Comparison of ENCODE assay signal across 14 cellular contexts in genomic region chr3:42545284-42545900, GRCh38. TPM values are rescaled to one million over a fixed set of nuclear protein-coding genes. Genes with fewer than 3 reads are reported as not detected.
A peak's percentile ranks its signal among the peaks of the same experiment; 100 is the strongest.
DNase-seq lines count a peak whose midpoint lies in the region; ATAC-seq, FAIRE-seq and TF ChIP-seq lines count a peak whose summit lies in the region.
"Had no signal": no experiment of that assay in that cellular context is flagged by ENCODE, and none has a peak within 500 bp of the region (broad histone marks: within the 10 kb centered on the region; RNA-seq: fewer than 3 reads in every experiment).

No MANE protein-coding gene starts in this region.

- TF ChIP-seq POLR2A in endothelial cell of umbilical vein (IDR thresholded peaks at IDR 0.05; ENCODE audit: low read depth, low read length) = no peak
- TF ChIP-seq POLR2A in HepG2 (IDR thresholded peaks at IDR 0.05; ENCODE audit: insufficient read depth in 1 of 2, low read depth in 2 of 2, low read length in 2 of 2) = no peak

- POLR2A ChIA-PET in PC-3 (lab: Charles Lee; ENCODE audit: unreplicated experiment) = no interaction called here
- POLR2A ChIA-PET in endothelial cell of umbilical vein (lab: Charles Lee) = no interaction called here
- POLR2A ChIA-PET in HepG2 (lab: Yijun Ruan, JAX) = interaction anchor here (2.1 kb wide), 1 partner anchor 45 kb away, joined by 6 read pairs; the partner anchor contains the start of gene SS18L2

- H3K27me3 ChIP-seq in PC-3 (ENCODE audit: low read length) (no peaks in the 10 kb centered on the region), endothelial cell of umbilical vein (ENCODE audit: control insufficient read depth in 2 of 2, insufficient read depth in 2 of 2, low read length in 2 of 2) (no peaks in the 10 kb centered on the region), HepG2 (ENCODE audit: control insufficient read depth in 1 of 2, insufficient read depth in 2 of 2, low read length in 2 of 2) (no peaks in the 10 kb centered on the region), tibial artery (no peaks in the 10 kb centered on the region)
- H3K27me3 ChIP-seq: BLaER1 had no signal

- in situ Hi-C loops in HepG2 (cut with HindIII; ENCODE audit: extremely low pct_ligation_motif_present, low pct_unique_long_range_greater_than_20kb) = loop anchor here (10.0 kb wide), 1 partner anchor 101 kb away; no protein-coding TSS in a partner anchor

- no peak for TF ChIP-seq RAD21 in HepG2 (CRISPR knock-in tag; IDR thresholded peaks at IDR 0.05)

- TF ChIP-seq CTCF in PC-3 (conservative IDR thresholded peaks at IDR 0.05; ENCODE audit: low read depth, low read length) (no peak), endothelial cell of umbilical vein (IDR thresholded peaks at IDR 0.05; ENCODE audit: extremely low read depth in 1 of 2, insufficient read depth in 1 of 2, low read depth in 1 of 2, low read length in 2 of 2) (no peak), HepG2 (CRISPR knock-in tag; IDR thresholded peaks at IDR 0.05) (no peak), tibial artery (IDR thresholded peaks at IDR 0.05) (no peak)

- DNase-seq in PC-3 (no peak), endothelial cell of umbilical vein (ENCODE audit: low read depth, low spot score) (no peak), HepG2 (ENCODE audit: low spot score) (no peak), tibial artery (no peak), mucosa of gallbladder (ENCODE audit: low spot score) (no peak), AG08396 (ENCODE audit: low spot score) (no peak)
- DNase-seq in activated CD4-positive, alpha-beta T cell treated with anti-CD3 and anti-CD28 coated beads, Interleukin-2, amount 50 U/mL, for 48 hours = no peak
- DNase-seq: activated CD4-positive, alpha-beta memory T cell treated with anti-CD3 and anti-CD28 coated beads, Interleukin-2, amount 10 ng/mL, durations not matched to agents 7 days and 5 days; DND-41; erythroblast; naive B cell had no signal

- H3K79me2 ChIP-seq in PC-3 (ENCODE audit: low read length) (no peaks in the 10 kb centered on the region), endothelial cell of umbilical vein (ENCODE audit: control insufficient read depth, insufficient read depth, low read length) (no peaks in the 10 kb centered on the region), HepG2 (ENCODE audit: insufficient read depth, low read length) (no peaks in the 10 kb centered on the region)

- peak; percentile 42 for FAIRE-seq in endothelial cell of umbilical vein (lab: Jason Lieb, UNC)
- no peak for FAIRE-seq in HepG2 (lab: Jason Lieb, UNC)
- FAIRE-seq: TTC549 had no signal

- no peak overlapping the region for H3K9ac ChIP-seq in PC-3 (ENCODE audit: low read length)
- no peak overlapping the region for H3K9ac ChIP-seq in endothelial cell of umbilical vein (replicated peaks; ENCODE audit: extremely low read depth, insufficient read depth, low read length)
- no peak overlapping the region for H3K9ac ChIP-seq in HepG2 (ENCODE audit: insufficient read depth, low read depth, low read length)
- H3K9ac ChIP-seq: BLaER1 had no signal

- H3K9me1 ChIP-seq in endothelial cell of umbilical vein (replicated peaks; ENCODE audit: control insufficient read depth, extremely low read depth, insufficient read depth, low read length) = no peaks in the 10 kb centered on the region

- ATAC-seq in PC-3 (no peak; the same call in 1 of the 2 replicates), HepG2 (0 out of 3 replicates have a peak, but pooled peaks have one; percentile 5)

- H3K4me2 ChIP-seq in PC-3 (ENCODE audit: low read length) = peak overlapping the region; percentile 70
- H3K4me2 ChIP-seq in endothelial cell of umbilical vein (ENCODE audit: insufficient read depth, low read length) = no peak overlapping the region
- peak overlapping the region; percentile 91 for H3K4me2 ChIP-seq in HepG2 (ENCODE audit: low read depth, low read length)
- H3K4me2 ChIP-seq: BLaER1 had no signal

- H4K20me1 ChIP-seq in PC-3 (ENCODE audit: low read length) (no peaks in the 10 kb centered on the region), endothelial cell of umbilical vein (replicated peaks; ENCODE audit: control insufficient read depth, extremely low read depth, insufficient read depth, low read length) (no peaks in the 10 kb centered on the region), HepG2 (ENCODE audit: insufficient read depth, low read length) (no peaks in the 10 kb centered on the region)
- H4K20me1 ChIP-seq: BLaER1 had no signal

- H3K36me3 ChIP-seq in PC-3 (ENCODE audit: low read depth, low read length) (no peaks in the 10 kb centered on the region), endothelial cell of umbilical vein (ENCODE audit: control insufficient read depth in 2 of 2, extremely low read depth in 1 of 2, insufficient read depth in 2 of 2, low read length in 2 of 2) (peaks cover 0 to 4% of the 10 kb centered on the region in 2 experiments), HepG2 (replicated peaks in 1 of 2; ENCODE audit: control insufficient read depth in 1 of 2, insufficient read depth in 2 of 2, low read length in 2 of 2) (no peaks in the 10 kb centered on the region; a peak in 1 of 5 replicates), tibial artery (peaks cover 0 to 20% (median 19%) of the 10 kb centered on the region in 3 donors)

- H3K9me3 ChIP-seq in PC-3 (ENCODE audit: low read length) (no peaks in the 10 kb centered on the region), endothelial cell of umbilical vein (replicated peaks; ENCODE audit: control insufficient read depth, insufficient read depth, low read length) (no peaks in the 10 kb centered on the region), HepG2 (ENCODE audit: low read length) (no peaks in the 10 kb centered on the region), tibial artery (no peaks in the 10 kb centered on the region)
- H3K9me3 ChIP-seq: BLaER1 had no signal

- H3K27ac ChIP-seq in PC-3 (ENCODE audit: low read length) = no peak overlapping the region
- no peak overlapping the region for H3K27ac ChIP-seq in endothelial cell of umbilical vein (ENCODE audit: insufficient read depth, low read depth, low read length)
- H3K27ac ChIP-seq in HepG2 (ENCODE audit: extremely low read length, insufficient read depth, low read length) = peak overlapping the region; percentile 35
- H3K27ac ChIP-seq in tibial artery = peak overlapping the region; percentile 83 to 84
- H3K27ac ChIP-seq: BLaER1 had no signal

- dilution Hi-C loops in endothelial cell of umbilical vein (cut with MboI; ENCODE audit: extremely low pct_ligation_motif_present, low sequenced_read_pairs) = no loop called here

- H3K4me1 ChIP-seq in PC-3 (ENCODE audit: insufficient read depth, low read length) (peaks cover 20% of the 10 kb centered on the region), endothelial cell of umbilical vein (ENCODE audit: control insufficient read depth, extremely low read depth, insufficient read depth, low read length) (no peaks in the 10 kb centered on the region), HepG2 (ENCODE audit: insufficient read depth, low read length) (peaks cover 22% of the 10 kb centered on the region), tibial artery (peaks cover 0 to 59% (median 50%) of the 10 kb centered on the region in 4 donors)

- H3K4me3 ChIP-seq in PC-3 (ENCODE audit: low read length) (no peak overlapping the region), endothelial cell of umbilical vein (replicated peaks in 1 of 3; ENCODE audit: insufficient read depth in 1 of 3, low read depth in 1 of 3, low read length in 3 of 3) (no peak overlapping the region), HepG2 (replicated peaks in 1 of 3; ENCODE audit: insufficient read depth in 1 of 3, low read depth in 2 of 3, low read length in 3 of 3) (peak overlapping the region in 1 of 3 experiments; percentile 60; a peak in 2 of 6 replicates), tibial artery (no peak overlapping the region)
- H3K4me3 ChIP-seq: BLaER1 had no signal

- CTCF ChIA-PET in PC-3 (lab: Charles Lee) (interaction anchor here (0.5 to 1.5 kb wide), 3 partner anchors 43 to 286 kb away, joined by 3 to 12 read pairs (median 4); partner anchors contain the start of gene VIPR1), endothelial cell of umbilical vein (lab: Charles Lee) (interaction anchor here (1.0 to 9.7 kb wide), 12 partner anchors 9 to 316 kb away, joined by 3 to 80 read pairs (median 5); partner anchors contain the start of gene VIPR1), HepG2 (lab: Yijun Ruan, JAX; ENCODE audit: low intra/inter-chr PET ratio, low total read pairs) (interaction anchor here (1.5 kb wide), 1 partner anchor 316 kb away, joined by 4 read pairs; no protein-coding TSS in a partner anchor)

- H3F3A ChIP-seq in PC-3 (ENCODE audit: low read length, unreplicated experiment) = no peaks in the 10 kb centered on the region

- no peak for TF ChIP-seq EP300 in HepG2 (IDR thresholded peaks at IDR 0.05; ENCODE audit: low read depth in 2 of 2, low read length in 2 of 2)
- no peak for TF ChIP-seq EP300 in HepG2 (CRISPR knock-in tag; IDR thresholded peaks at IDR 0.05; ENCODE audit: borderline replicate concordance)

- BruUV-seq in PC-3 (replicated peaks; lab: Mats Ljungman, UMichigan) (no TSS peak), endothelial cell of umbilical vein (replicated peaks; lab: Mats Ljungman, UMichigan) (no TSS peak), HepG2 (replicated peaks; lab: Mats Ljungman, UMichigan) (no TSS peak)

- WGBS in HepG2 (ENCODE audit: low lambda C conversion rate) = 34% methylated on average over 5 of the region's 5 CpGs

- intact Hi-C loops in PC-3 (cut with micrococcal nuclease) (loop anchor here (5.0 kb wide), 1 partner anchor 428 kb away; no protein-coding TSS in a partner anchor), endothelial cell of umbilical vein (cut with micrococcal nuclease) (no loop called here), HepG2 (cut with micrococcal nuclease; ENCODE audit: unreplicated experiment) (no loop called here), tibial artery (cut with DNase I; ENCODE audit: low total_unique reads) (loop anchor here (5.0 to 10.0 kb wide), 2 partner anchors 43 to 311 kb away; partner anchors contain the start of gene VIPR1)

- H3K9me2 ChIP-seq in PC-3 (replicated peaks; ENCODE audit: low read length) = no peaks in the 10 kb centered on the region

- H2AFZ ChIP-seq in PC-3 (ENCODE audit: low read length) = no peak overlapping the region; the same call in 1 of the 2 replicates
- no peak overlapping the region for H2AFZ ChIP-seq in endothelial cell of umbilical vein (ENCODE audit: low read depth, low read length)
- no peak overlapping the region for H2AFZ ChIP-seq in HepG2 (ENCODE audit: low read length)

RNA-seq across cellular contexts. Expression of gene SEC22C, which starts 36.4 kb away (rescaled TPM):
- total RNA-seq in PC-3 (2014; rRNA removed) (43.2 and 63.3 TPM in 2 replicates), endothelial cell of umbilical vein (60.7 and 61.9 TPM in 2 replicates), HepG2 (2016; rRNA removed; fragmentation: Illumina TruSeq; extraction: Trizol) (38.4 and 40.0 TPM in 2 replicates), mucosa of gallbladder (37.0 TPM)
- polyA plus RNA-seq in endothelial cell of umbilical vein (32.9 and 43.9 TPM in 2 replicates), HepG2 (2011; rRNA removed) (20.0 and 21.9 TPM in 2 replicates)
- 36.5 and 37.4 TPM in 2 replicates for polyA plus RNA-seq in endothelial cell of umbilical vein (2011; cell fraction: cytosol; rRNA removed)
- polyA plus RNA-seq in endothelial cell of umbilical vein (2011; cell fraction: nucleus; rRNA removed) = 51.9 and 57.1 TPM in 2 replicates
- polyA plus RNA-seq in endothelial cell of umbilical vein (2012) = 37.3 and 53.1 TPM in 2 replicates
- 44.7 and 50.3 TPM in 2 replicates for polyA minus RNA-seq in endothelial cell of umbilical vein
- polyA minus RNA-seq in endothelial cell of umbilical vein (2011; cell fraction: cytosol; rRNA and poly(A)+ RNA removed) = 15.2 TPM
- polyA minus RNA-seq in endothelial cell of umbilical vein (2011; cell fraction: nucleus; rRNA and poly(A)+ RNA removed) = 24.0 and 24.3 TPM in 2 replicates
- total RNA-seq in HepG2 (2016; cell fraction: cytosol; rRNA removed; fragmentation: Illumina TruSeq; extraction: Trizol; ENCODE audit: low read depth) = 25.9 and 36.4 TPM in 2 replicates
- total RNA-seq in HepG2 (2016; cell fraction: insoluble cytoplasmic fraction; rRNA removed; fragmentation: Illumina TruSeq; extraction: Trizol) = 38.6 and 41.8 TPM in 2 replicates
- 45.6 and 58.9 TPM in 2 replicates for total RNA-seq in HepG2 (2016; cell fraction: membrane; rRNA removed; fragmentation: Illumina TruSeq; extraction: Trizol)
- total RNA-seq in HepG2 (2016; cell fraction: nucleus; rRNA removed; fragmentation: Illumina TruSeq; extraction: Trizol) = 34.2 and 41.3 TPM in 2 replicates
- polyA plus RNA-seq in HepG2 (2011; cell fraction: cytosol; rRNA removed) = 12.9 and 17.6 TPM in 2 replicates
- polyA plus RNA-seq in HepG2 (2011; cell fraction: nucleus; rRNA removed) = 15.0 and 20.4 TPM in 2 replicates
- 17.6 and 18.1 TPM in 2 replicates for polyA plus RNA-seq in HepG2 (2012)
- polyA plus RNA-seq in HepG2 (2016; cell fraction: cytosol; fragmentation: Illumina TruSeq; extraction: Trizol; ENCODE audit: low read depth) = 24.2 and 41.5 TPM in 2 replicates
- polyA plus RNA-seq in HepG2 (2016; cell fraction: insoluble cytoplasmic fraction; fragmentation: Illumina TruSeq; extraction: Trizol; ENCODE audit: low read depth) = 25.7 and 26.7 TPM in 2 replicates
- polyA plus RNA-seq in HepG2 (2016; cell fraction: membrane; fragmentation: Illumina TruSeq; extraction: Trizol; ENCODE audit: low read depth) = 32.4 and 41.0 TPM in 2 replicates
- polyA plus RNA-seq in HepG2 (2016; cell fraction: nucleus; fragmentation: Illumina TruSeq; extraction: Trizol; ENCODE audit: insufficient read depth, low read depth) = 43.5 and 53.7 TPM in 2 replicates
- polyA minus RNA-seq in HepG2 (2011; rRNA and poly(A)+ RNA removed; ENCODE audit: low replicate concordance) = 19.9 and 35.0 TPM in 2 replicates
- polyA minus RNA-seq in HepG2 (2011; cell fraction: cytosol; rRNA and poly(A)+ RNA removed) = 9.6 and 11.0 TPM in 2 replicates
- polyA minus RNA-seq in HepG2 (2011; cell fraction: nucleus; rRNA and poly(A)+ RNA removed) = 18.0 and 21.8 TPM in 2 replicates

RNA-seq across cellular contexts. Expression of gene VIPR1, which starts 42.9 kb away (rescaled TPM):
- total RNA-seq in PC-3 (2014; rRNA removed) = 3.7 and 7.0 TPM in 2 replicates
- 0.67 and 3.8 TPM in 2 replicates for total RNA-seq in endothelial cell of umbilical vein
- 4.7 and 5.2 TPM in 2 replicates for polyA plus RNA-seq in endothelial cell of umbilical vein
- polyA plus RNA-seq in endothelial cell of umbilical vein (2011; cell fraction: cytosol; rRNA removed) = 1.6 and 2.3 TPM in 2 replicates
- 11.5 and 12.7 TPM in 2 replicates for polyA plus RNA-seq in endothelial cell of umbilical vein (2011; cell fraction: nucleus; rRNA removed)
- polyA plus RNA-seq in endothelial cell of umbilical vein (2012) = 0.11 and 0.30 TPM in 2 replicates
- 5.8 and 6.5 TPM in 2 replicates for polyA minus RNA-seq in endothelial cell of umbilical vein
- not detected for polyA minus RNA-seq in endothelial cell of umbilical vein (2011; cell fraction: cytosol; rRNA and poly(A)+ RNA removed)
- polyA minus RNA-seq in endothelial cell of umbilical vein (2011; cell fraction: nucleus; rRNA and poly(A)+ RNA removed) = 4.2 and 5.0 TPM in 2 replicates
- 0.04 TPM in 1 of 2 replicates, not detected in the other for total RNA-seq in HepG2 (2016; rRNA removed; fragmentation: Illumina TruSeq; extraction: Trizol)
- not detected in 2 replicates for total RNA-seq in HepG2 (2016; cell fraction: cytosol; rRNA removed; fragmentation: Illumina TruSeq; extraction: Trizol; ENCODE audit: low read depth)
- total RNA-seq in HepG2 (2016; cell fraction: insoluble cytoplasmic fraction; rRNA removed; fragmentation: Illumina TruSeq; extraction: Trizol) = 0.19 TPM in 1 of 2 replicates, not detected in the other
- total RNA-seq in HepG2 (2016; cell fraction: membrane; rRNA removed; fragmentation: Illumina TruSeq; extraction: Trizol) = 0.12 TPM in 1 of 2 replicates, not detected in the other
- not detected in 2 replicates for total RNA-seq in HepG2 (2016; cell fraction: nucleus; rRNA removed; fragmentation: Illumina TruSeq; extraction: Trizol)
- polyA plus RNA-seq in HepG2 (2011; rRNA removed) = 0.07 and 0.11 TPM in 2 replicates
- 0.04 TPM in 2 replicates for polyA plus RNA-seq in HepG2 (2011; cell fraction: cytosol; rRNA removed)
- polyA plus RNA-seq in HepG2 (2011; cell fraction: nucleus; rRNA removed) = 0.27 and 0.29 TPM in 2 replicates
- 0.30 TPM in 1 of 2 replicates, not detected in the other for polyA plus RNA-seq in HepG2 (2012)
- polyA plus RNA-seq in HepG2 (2016; cell fraction: cytosol; fragmentation: Illumina TruSeq; extraction: Trizol; ENCODE audit: low read depth) = 0.03 TPM in 1 of 2 replicates, not detected in the other
- not detected in 2 replicates for polyA plus RNA-seq in HepG2 (2016; cell fraction: insoluble cytoplasmic fraction; fragmentation: Illumina TruSeq; extraction: Trizol; ENCODE audit: low read depth)
- not detected in 2 replicates for polyA plus RNA-seq in HepG2 (2016; cell fraction: membrane; fragmentation: Illumina TruSeq; extraction: Trizol; ENCODE audit: low read depth)
- not detected in 2 replicates for polyA plus RNA-seq in HepG2 (2016; cell fraction: nucleus; fragmentation: Illumina TruSeq; extraction: Trizol; ENCODE audit: insufficient read depth, low read depth)
- 0.86 TPM in 1 of 2 replicates, not detected in the other for polyA minus RNA-seq in HepG2 (2011; rRNA and poly(A)+ RNA removed; ENCODE audit: low replicate concordance)
- polyA minus RNA-seq in HepG2 (2011; cell fraction: cytosol; rRNA and poly(A)+ RNA removed) = not detected in 2 replicates
- 0.12 TPM in 1 of 2 replicates, not detected in the other for polyA minus RNA-seq in HepG2 (2011; cell fraction: nucleus; rRNA and poly(A)+ RNA removed)
- total RNA-seq in mucosa of gallbladder = 91.7 TPM
- total RNA-seq: OCI-LY7 had no signal

RNA-seq across cellular contexts. Expression of gene SS18L2, which starts 45.3 kb away (rescaled TPM):
- total RNA-seq in PC-3 (2014; rRNA removed) (31.1 and 36.8 TPM in 2 replicates), endothelial cell of umbilical vein (28.6 and 32.4 TPM in 2 replicates), HepG2 (2016; rRNA removed; fragmentation: Illumina TruSeq; extraction: Trizol) (53.1 and 79.3 TPM in 2 replicates), mucosa of gallbladder (20.3 TPM)
- polyA plus RNA-seq in endothelial cell of umbilical vein (14.5 and 20.3 TPM in 2 replicates), HepG2 (2011; rRNA removed) (31.1 and 38.7 TPM in 2 replicates)
- 29.4 and 29.9 TPM in 2 replicates for polyA plus RNA-seq in endothelial cell of umbilical vein (2011; cell fraction: cytosol; rRNA removed)
- 14.6 and 18.4 TPM in 2 replicates for polyA plus RNA-seq in endothelial cell of umbilical vein (2011; cell fraction: nucleus; rRNA removed)
- polyA plus RNA-seq in endothelial cell of umbilical vein (2012) = 34.1 and 53.8 TPM in 2 replicates
- polyA minus RNA-seq in endothelial cell of umbilical vein = 11.7 and 19.5 TPM in 2 replicates
- 12.2 TPM for polyA minus RNA-seq in endothelial cell of umbilical vein (2011; cell fraction: cytosol; rRNA and poly(A)+ RNA removed)
- 3.1 and 7.0 TPM in 2 replicates for polyA minus RNA-seq in endothelial cell of umbilical vein (2011; cell fraction: nucleus; rRNA and poly(A)+ RNA removed)
- total RNA-seq in HepG2 (2016; cell fraction: cytosol; rRNA removed; fragmentation: Illumina TruSeq; extraction: Trizol; ENCODE audit: low read depth) = 44.6 and 50.1 TPM in 2 replicates
- total RNA-seq in HepG2 (2016; cell fraction: insoluble cytoplasmic fraction; rRNA removed; fragmentation: Illumina TruSeq; extraction: Trizol) = 52.3 and 79.6 TPM in 2 replicates
- total RNA-seq in HepG2 (2016; cell fraction: membrane; rRNA removed; fragmentation: Illumina TruSeq; extraction: Trizol) = 65.9 and 69.2 TPM in 2 replicates
- total RNA-seq in HepG2 (2016; cell fraction: nucleus; rRNA removed; fragmentation: Illumina TruSeq; extraction: Trizol) = 21.1 and 29.1 TPM in 2 replicates
- polyA plus RNA-seq in HepG2 (2011; cell fraction: cytosol; rRNA removed) = 18.7 and 22.0 TPM in 2 replicates
- polyA plus RNA-seq in HepG2 (2011; cell fraction: nucleus; rRNA removed) = 11.3 and 12.9 TPM in 2 replicates
- 30.5 and 34.5 TPM in 2 replicates for polyA plus RNA-seq in HepG2 (2012)
- 35.0 and 43.2 TPM in 2 replicates for polyA plus RNA-seq in HepG2 (2016; cell fraction: cytosol; fragmentation: Illumina TruSeq; extraction: Trizol; ENCODE audit: low read depth)
- 67.4 and 70.9 TPM in 2 replicates for polyA plus RNA-seq in HepG2 (2016; cell fraction: insoluble cytoplasmic fraction; fragmentation: Illumina TruSeq; extraction: Trizol; ENCODE audit: low read depth)
- polyA plus RNA-seq in HepG2 (2016; cell fraction: membrane; fragmentation: Illumina TruSeq; extraction: Trizol; ENCODE audit: low read depth) = 49.2 and 61.0 TPM in 2 replicates
- polyA plus RNA-seq in HepG2 (2016; cell fraction: nucleus; fragmentation: Illumina TruSeq; extraction: Trizol; ENCODE audit: insufficient read depth, low read depth) = 41.0 and 51.9 TPM in 2 replicates
- polyA minus RNA-seq in HepG2 (2011; rRNA and poly(A)+ RNA removed; ENCODE audit: low replicate concordance) = 5.5 and 11.1 TPM in 2 replicates
- polyA minus RNA-seq in HepG2 (2011; cell fraction: cytosol; rRNA and poly(A)+ RNA removed) = 6.3 and 6.8 TPM in 2 replicates
- 4.2 and 7.5 TPM in 2 replicates for polyA minus RNA-seq in HepG2 (2011; cell fraction: nucleus; rRNA and poly(A)+ RNA removed)

RNA-seq across cellular contexts. Expression of gene NKTR, which starts 55.1 kb away (rescaled TPM):
- total RNA-seq in PC-3 (2014; rRNA removed) = 35.3 and 37.6 TPM in 2 replicates
- total RNA-seq in endothelial cell of umbilical vein = 92.6 and 99.0 TPM in 2 replicates
- 22.3 and 27.4 TPM in 2 replicates for polyA plus RNA-seq in endothelial cell of umbilical vein
- polyA plus RNA-seq in endothelial cell of umbilical vein (2011; cell fraction: cytosol; rRNA removed) = 8.7 and 14.4 TPM in 2 replicates
- polyA plus RNA-seq in endothelial cell of umbilical vein (2011; cell fraction: nucleus; rRNA removed) = 257 and 378 TPM in 2 replicates
- 35.0 and 49.7 TPM in 2 replicates for polyA plus RNA-seq in endothelial cell of umbilical vein (2012)
- polyA minus RNA-seq in endothelial cell of umbilical vein = 51.7 and 60.7 TPM in 2 replicates
- 23.9 TPM for polyA minus RNA-seq in endothelial cell of umbilical vein (2011; cell fraction: cytosol; rRNA and poly(A)+ RNA removed)
- polyA minus RNA-seq in endothelial cell of umbilical vein (2011; cell fraction: nucleus; rRNA and poly(A)+ RNA removed) = 197 and 292 TPM in 2 replicates
- 24.9 and 59.6 TPM in 2 replicates for total RNA-seq in HepG2 (2016; rRNA removed; fragmentation: Illumina TruSeq; extraction: Trizol)
- 14.8 and 15.5 TPM in 2 replicates for total RNA-seq in HepG2 (2016; cell fraction: cytosol; rRNA removed; fragmentation: Illumina TruSeq; extraction: Trizol; ENCODE audit: low read depth)
- 23.0 and 60.3 TPM in 2 replicates for total RNA-seq in HepG2 (2016; cell fraction: insoluble cytoplasmic fraction; rRNA removed; fragmentation: Illumina TruSeq; extraction: Trizol)
- 11.2 and 12.9 TPM in 2 replicates for total RNA-seq in HepG2 (2016; cell fraction: membrane; rRNA removed; fragmentation: Illumina TruSeq; extraction: Trizol)
- total RNA-seq in HepG2 (2016; cell fraction: nucleus; rRNA removed; fragmentation: Illumina TruSeq; extraction: Trizol) = 180 and 195 TPM in 2 replicates
- 35.0 and 41.3 TPM in 2 replicates for polyA plus RNA-seq in HepG2 (2011; rRNA removed)
- polyA plus RNA-seq in HepG2 (2011; cell fraction: cytosol; rRNA removed) = 3.9 and 5.3 TPM in 2 replicates
- polyA plus RNA-seq in HepG2 (2011; cell fraction: nucleus; rRNA removed) = 102 and 127 TPM in 2 replicates
- 39.9 and 52.7 TPM in 2 replicates for polyA plus RNA-seq in HepG2 (2012)
- polyA plus RNA-seq in HepG2 (2016; cell fraction: cytosol; fragmentation: Illumina TruSeq; extraction: Trizol; ENCODE audit: low read depth) = 0.61 and 0.64 TPM in 2 replicates
- polyA plus RNA-seq in HepG2 (2016; cell fraction: insoluble cytoplasmic fraction; fragmentation: Illumina TruSeq; extraction: Trizol; ENCODE audit: low read depth) = 14.4 and 15.0 TPM in 2 replicates
- 2.1 and 2.2 TPM in 2 replicates for polyA plus RNA-seq in HepG2 (2016; cell fraction: membrane; fragmentation: Illumina TruSeq; extraction: Trizol; ENCODE audit: low read depth)
- polyA plus RNA-seq in HepG2 (2016; cell fraction: nucleus; fragmentation: Illumina TruSeq; extraction: Trizol; ENCODE audit: insufficient read depth, low read depth) = 227 and 250 TPM in 2 replicates
- 26.3 and 26.4 TPM in 2 replicates for polyA minus RNA-seq in HepG2 (2011; rRNA and poly(A)+ RNA removed; ENCODE audit: low replicate concordance)
- 7.3 and 10.2 TPM in 2 replicates for polyA minus RNA-seq in HepG2 (2011; cell fraction: cytosol; rRNA and poly(A)+ RNA removed)
- polyA minus RNA-seq in HepG2 (2011; cell fraction: nucleus; rRNA and poly(A)+ RNA removed) = 385 and 392 TPM in 2 replicates
- 55.5 TPM for total RNA-seq in mucosa of gallbladder

Comparison
In these comparisons a context has a peak if more than half of its experiments do, and no peak if none do; other contexts are left out.
1. H3K27ac ChIP-seq: peak in HepG2 (single experiment) and tibial artery (2 of 2); none in PC-3 (single experiment) and endothelial cell of umbilical vein (single experiment).
2. RNA of gene VIPR1, which starts 42.9 kb away (total RNA-seq): 91.7 TPM in mucosa of gallbladder (single experiment); 0.67 to 3.8 TPM in endothelial cell of umbilical vein, 3.7 to 7.0 TPM in PC-3 and 0.04 to 0.19 TPM in HepG2; every median in the first group is over 10 times any median in the second.
3. intact Hi-C loops: an anchor here in PC-3 (5.0 kb wide) and tibial artery (5.0 to 10.0 kb wide); none called in endothelial cell of umbilical vein and HepG2.